Comparison of ENCODE assay signal across 9 cellular contexts in the genomic region with DNA sequence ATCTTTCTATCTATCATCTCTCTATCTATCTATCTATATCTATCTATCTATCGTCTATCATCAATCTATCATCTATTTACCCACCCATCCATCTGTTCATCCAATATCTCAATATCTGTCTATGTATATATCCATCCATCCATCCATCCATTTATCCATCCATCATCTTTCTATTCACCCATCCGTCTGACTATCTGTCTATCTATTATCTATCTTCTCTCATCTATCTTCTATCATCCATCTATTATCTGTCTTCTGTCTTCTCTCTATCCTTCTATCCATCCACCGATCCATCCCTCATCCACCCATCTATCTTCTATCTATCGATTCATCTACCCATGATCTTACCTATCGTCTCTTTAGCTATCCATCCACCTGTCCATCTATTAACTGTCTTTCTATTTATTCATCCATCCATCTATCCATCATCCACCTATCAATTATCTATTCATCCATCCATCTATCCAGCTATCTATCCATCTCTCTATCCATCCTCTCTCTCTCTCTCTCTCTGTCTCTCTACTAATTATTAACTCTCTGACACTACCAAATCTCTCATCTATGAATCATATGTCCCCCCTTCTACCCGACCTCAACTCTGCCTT.
"Had no signal": no experiment of that assay in that cellular context is flagged by ENCODE, and none has a peak within 500 bp of the region (broad histone marks: within the 10 kb centered on the region; RNA-seq: fewer than 3 reads in every experiment).

No MANE protein-coding gene starts in this region.

- H3K9me3 ChIP-seq: HAP-1 had no signal

- H3K4me3 ChIP-seq: GM23248, GM23338, HAP-1 had no signal

- DNase-seq: GM23248, GOT3, H7, H9, HCEC 1CT, HFFc6 had no signal

- H3K27ac ChIP-seq: GM23248 had no signal

- FAIRE-seq: H54 had no signal

- H3K9ac ChIP-seq: GM23248 had no signal

- H2AFZ ChIP-seq: GM23248, GM23338 had no signal

- H3K4me2 ChIP-seq: GM23338 had no signal

- H3K36me3 ChIP-seq: HAP-1 had no signal

- H3K4me1 ChIP-seq: HAP-1 had no signal
